In the genomic region with DNA sequence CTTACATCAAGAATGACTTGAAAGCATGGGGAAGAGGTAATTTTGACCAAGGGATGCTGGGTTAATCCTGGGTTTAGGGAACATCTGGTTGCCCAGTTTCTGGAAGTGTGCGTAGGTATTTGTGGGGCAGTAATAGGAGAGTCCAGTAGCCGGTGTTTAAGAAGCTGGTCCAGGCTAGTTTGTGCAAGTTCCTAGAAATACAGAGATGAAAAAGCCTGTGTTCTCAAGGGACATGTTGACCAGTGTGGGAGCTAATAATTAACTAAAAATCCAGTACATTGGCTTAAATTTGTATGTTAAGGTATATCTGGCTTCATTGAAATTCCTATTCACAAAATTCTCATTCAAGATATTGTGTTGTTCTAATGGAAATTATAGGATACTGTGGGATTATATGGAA, we compare ENCODE assay signal across 28 cellular contexts. TPM values are rescaled to one million over a fixed set of nuclear protein-coding genes. Genes with fewer than 3 reads are reported as not detected.
DNase-seq lines count a peak whose midpoint lies in the region; ATAC-seq and TF ChIP-seq lines count a peak whose summit lies in the region.
"Had no signal": no experiment of that assay in that cellular context is flagged by ENCODE, and none has a peak within 500 bp of the region (broad histone marks: within the 10 kb centered on the region; RNA-seq: fewer than 3 reads in every experiment).

No MANE protein-coding gene starts in this region.

- H3K27ac ChIP-seq in H9 (ENCODE audit: insufficient read length, low read depth, low read length), result no peak overlapping the region
- H3K27ac ChIP-seq: 22Rv1, breast epithelium, foreskin keratinocyte, left ventricle myocardium inferior, SK-N-MC, thyroid gland had no signal

- no peak overlapping the region for H2BK120ac ChIP-seq in H9 (ENCODE audit: low read depth, low read length, poor library complexity, severe bottlenecking)

- no peak overlapping the region for H3K4me3 Mint-ChIP-seq in H9
- no peak overlapping the region for H3K4me3 Mint-ChIP-seq in activated T-cell treated with anti-CD3 and anti-CD28 coated beads, Interleukin-2, amount 50 U/mL, for 24 hours
- H3K4me3 Mint-ChIP-seq: activated CD4-positive, alpha-beta T cell treated with anti-CD3 and anti-CD28 coated beads, Interleukin-2, amount 10 ng/mL, durations not matched to agents 7 days and 5 days; activated naive CD4-positive, alpha-beta T cell treated with anti-CD3 and anti-CD28 coated beads, Interleukin-2, amount 10 ng/mL, durations not matched to agents 7 days and 5 days; activated T-helper 1 cell treated with anti-CD3 and anti-CD28 coated beads, Interleukin-12 subunit alpha, Interleukin-12 subunit beta, Interleukin-2, Interleukin-4 antibody, amounts not matched to agents 30 ng/mL and 10 ng/mL and 1 ng/mL, durations not matched to agents 14 hours and 24 hours and 36 hours; effector memory CD8-positive, alpha-beta T cell; nephron; stimulated activated naive CD8-positive, alpha-beta T cell treated with anti-CD3 and anti-CD28 coated beads, Interleukin-15, Interleukin-2, amounts not matched to agents 100 ng/mL and 50 ng/mL, for 24 hours had no signal

- H2AK5ac ChIP-seq in H9 (ENCODE audit: insufficient read length, low read length), result no peak overlapping the region

- H2BK12ac ChIP-seq in H9 (ENCODE audit: insufficient read length, low read depth, low read length), result no peak overlapping the region

- H3K27ac Mint-ChIP-seq in H9, result peak overlapping the region in 1 of 3 experiments; percentile 3; a peak in 1 of 7 replicates
- no peak overlapping the region for H3K27ac Mint-ChIP-seq in activated T-cell treated with anti-CD3 and anti-CD28 coated beads, Interleukin-2, amount 50 U/mL, for 24 hours
- H3K27ac Mint-ChIP-seq: activated CD4-positive, alpha-beta T cell treated with anti-CD3 and anti-CD28 coated beads, Interleukin-2, amount 10 ng/mL, durations not matched to agents 7 days and 5 days; activated naive CD4-positive, alpha-beta T cell treated with anti-CD3 and anti-CD28 coated beads, Interleukin-2, amount 10 ng/mL, durations not matched to agents 7 days and 5 days; activated T-helper 1 cell treated with anti-CD3 and anti-CD28 coated beads, Interleukin-12 subunit alpha, Interleukin-12 subunit beta, Interleukin-2, Interleukin-4 antibody, amounts not matched to agents 30 ng/mL and 10 ng/mL and 1 ng/mL, durations not matched to agents 14 hours and 24 hours and 36 hours; effector memory CD8-positive, alpha-beta T cell; stimulated activated naive CD8-positive, alpha-beta T cell treated with anti-CD3 and anti-CD28 coated beads, Interleukin-15, Interleukin-2, amounts not matched to agents 100 ng/mL and 50 ng/mL, for 24 hours had no signal

- no peaks in the 10 kb centered on the region for H3K79me1 ChIP-seq in H9 (ENCODE audit: insufficient read depth, low read depth, low read length, poor library complexity, severe bottlenecking)

- no peak overlapping the region for H3K14ac ChIP-seq in H9 (ENCODE audit: insufficient read depth, low read length)

- no peak overlapping the region for H4K5ac ChIP-seq in H9 (ENCODE audit: insufficient read length, low read depth, low read length)

- no peak overlapping the region for H2AFZ ChIP-seq in H9 (ENCODE audit: low read length)

- no peak overlapping the region for H3K4ac ChIP-seq in H9 (ENCODE audit: low read depth, low read length)

- no peak overlapping the region for H3K9ac ChIP-seq in H9 (ENCODE audit: extremely low read depth, insufficient read length, low read length)

- DNase-seq in NCI-H82 (lab: John Stamatoyannopoulos, UW), result peak; percentile 17
- DNase-seq in NCI-H82 treated with DMSO at 0.1 percent for 48 hours (lab: John Stamatoyannopoulos, UW; ENCODE audit: unreplicated experiment), result no peak
- peak; percentile 45 for DNase-seq in left kidney (ENCODE audit: low read depth, low spot score)
- DNase-seq in H9, result no peak
- DNase-seq in SHP77 (lab: John Stamatoyannopoulos, UW), result no peak
- no peak for DNase-seq in activated T-cell treated with anti-CD3 and anti-CD28 coated beads, Interleukin-2, amount 50 U/mL, for 24 hours
- DNase-seq: activated CD4-positive, alpha-beta T cell treated with anti-CD3 and anti-CD28 coated beads, Interleukin-2, amount 10 ng/mL, durations not matched to agents 7 days and 5 days; activated naive CD4-positive, alpha-beta T cell treated with anti-CD3 and anti-CD28 coated beads, Interleukin-2, amount 10 ng/mL, durations not matched to agents 7 days and 5 days; AML-193; amniotic stem cell; DMS79; effector memory CD8-positive, alpha-beta T cell; foreskin keratinocyte; GF-D8; Karpas-422; left ventricle myocardium inferior; midbrain; NCI-H2171; thyroid gland had no signal

- H3K9me3 Mint-ChIP-seq in H9, result no peaks in the 10 kb centered on the region; a peak in 1 of 5 replicates
- peaks cover 4% of the 10 kb centered on the region for H3K9me3 Mint-ChIP-seq in activated T-cell treated with anti-CD3 and anti-CD28 coated beads, Interleukin-2, amount 50 U/mL, for 24 hours
- H3K9me3 Mint-ChIP-seq: activated T-helper 1 cell treated with anti-CD3 and anti-CD28 coated beads, Interleukin-12 subunit alpha, Interleukin-12 subunit beta, Interleukin-2, Interleukin-4 antibody, amounts not matched to agents 30 ng/mL and 10 ng/mL and 1 ng/mL, durations not matched to agents 14 hours and 24 hours and 36 hours; nephron had no signal

- H3K23ac ChIP-seq in H9 (ENCODE audit: insufficient read length, low read depth, low read length), result no peak overlapping the region

- no peak overlapping the region for H3T11ph ChIP-seq in H9 (ENCODE audit: low read length)

- no peaks in the 10 kb centered on the region for H3K27me3 ChIP-seq in H9 (ENCODE audit: insufficient read depth, low read length)
- H3K27me3 ChIP-seq: breast epithelium, foreskin keratinocyte, thyroid gland had no signal

- H2BK15ac ChIP-seq in H9 (ENCODE audit: low read depth, low read length), result no peak overlapping the region

- H3K4me1 Mint-ChIP-seq in H9, result peaks cover 4% of the 10 kb centered on the region in 2 experiments; a peak in 2 of 4 replicates
- peaks cover 29% of the 10 kb centered on the region for H3K4me1 Mint-ChIP-seq in activated T-cell treated with anti-CD3 and anti-CD28 coated beads, Interleukin-2, amount 50 U/mL, for 24 hours (ENCODE audit: low read depth)
- H3K4me1 Mint-ChIP-seq: activated naive CD4-positive, alpha-beta T cell treated with anti-CD3 and anti-CD28 coated beads, Interleukin-2, amount 10 ng/mL, durations not matched to agents 7 days and 5 days had no signal

- no peak overlapping the region for H3K4me2 ChIP-seq in H9 (ENCODE audit: insufficient read depth, insufficient read length, low read length)

- no peaks in the 10 kb centered on the region for H3K9me3 ChIP-seq in H9 (ENCODE audit: control insufficient read depth, low read depth, low read length)
- H3K9me3 ChIP-seq: breast epithelium, left ventricle myocardium inferior, thyroid gland had no signal

- no peak for TF ChIP-seq CTCF in H9 (conservative IDR thresholded peaks at IDR 0.05)

- no CpG with 5 or more reads among the region's 2 CpGs for WGBS in H9 (ENCODE audit: extremely low coverage, insufficient read length, low lambda C conversion rate)

- peaks cover 3% of the 10 kb centered on the region; the same call in 1 of the 2 replicates for H3K79me2 ChIP-seq in H9 (ENCODE audit: insufficient read depth, low read length)

- no peak overlapping the region for H4K91ac ChIP-seq in H9 (ENCODE audit: insufficient read length, low read depth, low read length)

- H3K18ac ChIP-seq in H9 (ENCODE audit: insufficient read length, low read depth, low read length), result no peak overlapping the region

- peaks cover 0 to 6% (median 0%) of the 10 kb centered on the region in 3 experiments; a peak in 3 of 7 replicates for H3K36me3 Mint-ChIP-seq in H9 (ENCODE audit: insufficient read depth in 1 of 3, low read depth in 3 of 3)
- no peaks in the 10 kb centered on the region for H3K36me3 Mint-ChIP-seq in activated T-cell treated with anti-CD3 and anti-CD28 coated beads, Interleukin-2, amount 50 U/mL, for 24 hours (ENCODE audit: low read depth)
- H3K36me3 Mint-ChIP-seq: activated naive CD4-positive, alpha-beta T cell treated with anti-CD3 and anti-CD28 coated beads, Interleukin-2, amount 10 ng/mL, durations not matched to agents 7 days and 5 days had no signal

- no peak overlapping the region for H2BK5ac ChIP-seq in H9 (ENCODE audit: insufficient read length, low read length)

- no peaks in the 10 kb centered on the region for H4K20me1 ChIP-seq in H9 (ENCODE audit: control insufficient read depth, insufficient read depth, insufficient read length)

- H3K27me3 Mint-ChIP-seq in H9 (ENCODE audit: low read depth), result no peaks in the 10 kb centered on the region
- H3K27me3 Mint-ChIP-seq in activated T-cell treated with anti-CD3 and anti-CD28 coated beads, Interleukin-2, amount 50 U/mL, for 24 hours, result no peaks in the 10 kb centered on the region
- H3K27me3 Mint-ChIP-seq: activated CD4-positive, alpha-beta T cell treated with anti-CD3 and anti-CD28 coated beads, Interleukin-2, amount 10 ng/mL, durations not matched to agents 7 days and 5 days; activated naive CD4-positive, alpha-beta T cell treated with anti-CD3 and anti-CD28 coated beads, Interleukin-2, amount 10 ng/mL, durations not matched to agents 7 days and 5 days; stimulated activated naive CD8-positive, alpha-beta T cell treated with anti-CD3 and anti-CD28 coated beads, Interleukin-15, Interleukin-2, amounts not matched to agents 100 ng/mL and 50 ng/mL, for 24 hours had no signal

- no peak overlapping the region for H4K8ac ChIP-seq in H9 (replicated peaks; ENCODE audit: insufficient read length, low read depth, low read length)

- no peak overlapping the region for H3K56ac ChIP-seq in H9 (ENCODE audit: insufficient read length, low read depth, low read length)

- H2BK20ac ChIP-seq in H9 (ENCODE audit: low read depth, low read length, poor library complexity, severe bottlenecking), result no peak overlapping the region

- no peaks in the 10 kb centered on the region for H3K4me1 ChIP-seq in H9 (ENCODE audit: insufficient read depth, low read length)
- H3K4me1 ChIP-seq: breast epithelium, thyroid gland had no signal

- ATAC-seq in HG03432 (IDR thresholded peaks at IDR 0.05; ENCODE audit: unreplicated experiment), result peak; percentile 35
- no peak for ATAC-seq in HG03442 (IDR thresholded peaks at IDR 0.05; ENCODE audit: unreplicated experiment)
- ATAC-seq: effector memory CD8-positive, alpha-beta T cell; foreskin keratinocyte; sciatic nerve had no signal

- H3K23me2 ChIP-seq in H9 (ENCODE audit: insufficient read length, low read depth, low read length, poor library complexity, severe bottlenecking), result no peaks in the 10 kb centered on the region

RNA-seq across cellular contexts. Expression of gene UBE2E2, which starts 51.2 kb away (rescaled TPM):
- 38.6 TPM in 2 replicates for total RNA-seq in H9 (2021)

Comparison
In these comparisons a context has a peak if more than half of its experiments do, and no peak if none do; other contexts are left out.
1. DNase-seq: peak in NCI-H82 (single experiment) and left kidney (single experiment); none in NCI-H82 treated with DMSO at 0.1 percent for 48 hours (single experiment), H9 (single experiment), SHP77 (0 of 2) and activated T-cell treated with anti-CD3 and anti-CD28 coated beads, Interleukin-2, amount 50 U/mL, for 24 hours (single experiment).